ENCODE assay signal across 8 cellular contexts in the genomic region with DNA sequence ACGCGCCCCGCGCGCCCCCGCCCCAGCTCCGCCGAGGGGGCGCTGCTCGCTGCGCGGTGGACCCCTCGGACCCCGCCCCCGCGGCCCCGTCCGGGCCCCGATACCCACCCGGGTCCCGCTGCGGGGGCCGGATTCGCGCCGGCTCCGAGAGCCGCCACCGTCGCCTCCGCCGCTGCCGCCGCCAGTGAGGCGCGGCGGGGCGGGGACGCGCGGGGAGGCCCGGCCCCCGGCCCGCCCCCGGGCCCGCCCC. TPM values are rescaled to one million over a fixed set of nuclear protein-coding genes. Genes with fewer than 3 reads are reported as not detected.
DNase-seq lines count a peak whose midpoint lies in the region; ATAC-seq and TF ChIP-seq lines count a peak whose summit lies in the region.

A gene with protein sequence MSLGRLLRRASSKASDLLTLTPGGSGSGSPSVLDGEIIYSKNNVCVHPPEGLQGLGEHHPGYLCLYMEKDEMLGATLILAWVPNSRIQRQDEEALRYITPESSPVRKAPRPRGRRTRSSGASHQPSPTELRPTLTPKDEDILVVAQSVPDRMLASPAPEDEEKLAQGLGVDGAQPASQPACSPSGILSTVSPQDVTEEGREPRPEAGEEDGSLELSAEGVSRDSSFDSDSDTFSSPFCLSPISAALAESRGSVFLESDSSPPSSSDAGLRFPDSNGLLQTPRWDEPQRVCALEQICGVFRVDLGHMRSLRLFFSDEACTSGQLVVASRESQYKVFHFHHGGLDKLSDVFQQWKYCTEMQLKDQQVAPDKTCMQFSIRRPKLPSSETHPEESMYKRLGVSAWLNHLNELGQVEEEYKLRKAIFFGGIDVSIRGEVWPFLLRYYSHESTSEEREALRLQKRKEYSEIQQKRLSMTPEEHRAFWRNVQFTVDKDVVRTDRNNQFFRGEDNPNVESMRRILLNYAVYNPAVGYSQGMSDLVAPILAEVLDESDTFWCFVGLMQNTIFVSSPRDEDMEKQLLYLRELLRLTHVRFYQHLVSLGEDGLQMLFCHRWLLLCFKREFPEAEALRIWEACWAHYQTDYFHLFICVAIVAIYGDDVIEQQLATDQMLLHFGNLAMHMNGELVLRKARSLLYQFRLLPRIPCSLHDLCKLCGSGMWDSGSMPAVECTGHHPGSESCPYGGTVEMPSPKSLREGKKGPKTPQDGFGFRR (minus strand): TSS at position 186 of the 250 bp plus-strand sequence. CDS start 22,325 bp downstream, outside the sequence.

- no TSS peak for BruUV-seq in Caco-2 (replicated peaks; lab: Mats Ljungman, UMichigan)

- H3K27ac Mint-ChIP-seq in Caco-2 (ENCODE audit: unreplicated experiment) = peak within 1 kb of the TSS; percentile 99

- TF ChIP-seq POLR2A in GM18505 (IDR thresholded peaks at IDR 0.05; ENCODE audit: borderline replicate concordance, extremely low read depth, insufficient read depth, insufficient read length) = no peak

- peak within 1 kb of the TSS; percentile 74 for H3K4me2 ChIP-seq in MM.1S (ENCODE audit: low read depth, low read length)

- H3K4me1 Mint-ChIP-seq in Caco-2 (ENCODE audit: low read depth, unreplicated experiment) = peaks cover 9% of the 10 kb centered on the region

- no peaks in the 10 kb centered on the region for H3K9me2 ChIP-seq in MM.1S (replicated peaks; ENCODE audit: insufficient read depth, low read length)

- ATAC-seq in activated CD4-positive, CD25-positive, alpha-beta regulatory T cell treated with anti-CD3 and anti-CD28 coated beads, Interleukin-2, amount 50 U/mL, for 24 hours = no peak
- ATAC-seq in GM18505 (IDR thresholded peaks at IDR 0.05; ENCODE audit: unreplicated experiment) = no peak
- ATAC-seq in GM21367 (IDR thresholded peaks at IDR 0.05; ENCODE audit: unreplicated experiment) = no peak

- H3K27ac ChIP-seq in MM.1S (ENCODE audit: low read length) (no peak within 1 kb of the TSS), ectodermal cell (ENCODE audit: insufficient read depth, low read depth, low read length, poor library complexity, severe bottlenecking) (peak within 1 kb of the TSS; percentile 98), muscle layer of colon (ENCODE audit: low read depth, low read length) (peak within 1 kb of the TSS; percentile 92)

- no peak within 1 kb of the TSS for H2AFZ ChIP-seq in MM.1S (ENCODE audit: low read length)

- CTCF ChIA-PET in Caco-2 (lab: Charles Lee) = interaction anchor here (1.3 kb wide), 1 partner anchor 66 kb away, joined by 3 read pairs; a partner anchor contains a TSS

- no peaks in the 10 kb centered on the region for H3F3A ChIP-seq in MM.1S (ENCODE audit: insufficient read depth, low read length)

- H3K36me3 ChIP-seq in Caco-2 (ENCODE audit: control insufficient read depth, insufficient read depth, low read length) (no peaks in the 10 kb centered on the region; the same call in 1 of the 2 replicates), MM.1S (replicated peaks; ENCODE audit: insufficient read depth, low read length) (no peaks in the 10 kb centered on the region), ectodermal cell (ENCODE audit: control insufficient read depth, insufficient read depth, low read length) (no peaks in the 10 kb centered on the region), muscle layer of colon (ENCODE audit: insufficient read depth, low read length) (no peaks in the 10 kb centered on the region)

- no peaks in the 10 kb centered on the region for H3K27me3 Mint-ChIP-seq in Caco-2 (ENCODE audit: insufficient read depth, unreplicated experiment)

- H3K9ac ChIP-seq in MM.1S (ENCODE audit: low read length) = no peak within 1 kb of the TSS; the same call in 1 of the 2 replicates
- H3K9ac ChIP-seq in muscle layer of colon (ENCODE audit: low read length) = peak within 1 kb of the TSS; percentile 39

- intact Hi-C loops in Caco-2 (cut with micrococcal nuclease; ENCODE audit: unreplicated experiment) = loop anchor here (5.0 kb wide), 1 partner anchor 42 kb away; no protein-coding TSS in a partner anchor

- TF ChIP-seq CTCF in Caco-2 (IDR thresholded peaks at IDR 0.05; ENCODE audit: insufficient read depth in 1 of 2, low read depth in 1 of 2, low read length in 1 of 2, severe bottlenecking in 1 of 2, unreplicated experiment in 1 of 2) (no peak), MM.1S (IDR thresholded peaks at IDR 0.05; ENCODE audit: low read length) (no peak)

- H3K9me3 ChIP-seq in Caco-2 (no peaks in the 10 kb centered on the region), MM.1S (replicated peaks; ENCODE audit: insufficient read depth, low read length) (no peaks in the 10 kb centered on the region), ectodermal cell (ENCODE audit: control insufficient read depth, low read length) (no peaks in the 10 kb centered on the region), muscle layer of colon (ENCODE audit: low read length) (no peaks in the 10 kb centered on the region)

- H3K79me2 ChIP-seq in MM.1S (ENCODE audit: low read length) = no peaks in the 10 kb centered on the region

- DNase-seq in Caco-2 (no peak), MM.1S (no peak), SW 1271 (lab: John Stamatoyannopoulos, UW) (no peak)

- peaks cover 4% of the 10 kb centered on the region; the same call in 1 of the 2 replicates for H3K4me1 ChIP-seq in Caco-2
- H3K4me1 ChIP-seq in MM.1S (ENCODE audit: low read length) = no peaks in the 10 kb centered on the region
- H3K4me1 ChIP-seq in ectodermal cell (ENCODE audit: control insufficient read depth, insufficient read depth, low read length) = peaks cover 9% of the 10 kb centered on the region
- no peaks in the 10 kb centered on the region for H3K4me1 ChIP-seq in muscle layer of colon (ENCODE audit: insufficient read depth, low read length)

- WGBS in ectodermal cell, 2 experiments = 0% methylated on average over 46 of the region's 46 CpGs

- no peaks in the 10 kb centered on the region for H3K27me3 ChIP-seq in Caco-2 (replicated peaks; ENCODE audit: control insufficient read depth, insufficient read depth, low read length)
- peaks cover 93% of the 10 kb centered on the region for H3K27me3 ChIP-seq in MM.1S (replicated peaks; ENCODE audit: insufficient read depth, low read length)
- H3K27me3 ChIP-seq in ectodermal cell (ENCODE audit: control insufficient read depth, insufficient read depth, low read length, poor library complexity, severe bottlenecking) = peaks cover 10% of the 10 kb centered on the region
- H3K27me3 ChIP-seq in muscle layer of colon (ENCODE audit: control insufficient read depth in 1 of 2, insufficient read depth in 2 of 2, low read length in 2 of 2) = no peaks in the 10 kb centered on the region

- peaks cover 15% of the 10 kb centered on the region for H3K36me3 Mint-ChIP-seq in Caco-2 (ENCODE audit: insufficient read depth, unreplicated experiment)

- H3K4me3 ChIP-seq in Caco-2 (ENCODE audit: low read depth, low read length) (peak within 1 kb of the TSS; percentile 63), MM.1S (ENCODE audit: low read length) (peak within 1 kb of the TSS; percentile 48), ectodermal cell (ENCODE audit: insufficient read depth, low read depth, low read length) (peak within 1 kb of the TSS; percentile 93), muscle layer of colon (ENCODE audit: low read depth in 1 of 2, low read length in 2 of 2) (peak within 1 kb of the TSS; percentile 79 to 88)

- POLR2A ChIA-PET in Caco-2 (lab: Charles Lee) = no interaction called here

- H3K9me3 Mint-ChIP-seq in Caco-2 (ENCODE audit: unreplicated experiment) = no peaks in the 10 kb centered on the region

- H3K4me3 Mint-ChIP-seq in Caco-2 (ENCODE audit: unreplicated experiment) = peak within 1 kb of the TSS; percentile 88

- no peaks in the 10 kb centered on the region for H4K20me1 ChIP-seq in MM.1S (ENCODE audit: insufficient read depth, low read length)

RNA-seq across cellular contexts. Expression of the gene that starts here (rescaled TPM):
- total RNA-seq in Caco-2 (2022) = 48.1 and 55.4 TPM in 2 replicates
- polyA plus RNA-seq in ectodermal cell (2013, experiment 1 of 4) = 34.5 TPM
- polyA plus RNA-seq in ectodermal cell (2013, experiment 2 of 4) = 40.3 TPM
- 25.6 TPM for polyA plus RNA-seq in ectodermal cell (2013, experiment 3 of 4)
- polyA plus RNA-seq in ectodermal cell (2013, experiment 4 of 4) = 27.9 TPM
